11 cellular contexts compared by ENCODE assay signal in genomic region chr9:20307662-20308061, GRCh38.
"Had no signal": no experiment of that assay in that cellular context is flagged by ENCODE, and none has a peak within 500 bp of the region (broad histone marks: within the 10 kb centered on the region; RNA-seq: fewer than 3 reads in every experiment).

No MANE protein-coding gene starts in this region.

- H3K36me3 Mint-ChIP-seq: activated naive CD4-positive, alpha-beta T cell treated with anti-CD3 and anti-CD28 coated beads, Interleukin-2, amount 50 U/mL, for 24 hours; natural killer cell; stimulated activated naive B cell treated with anti-CD40 and anti-IgM and Interleukin-4, amounts not matched to agents 10 μg/mL and 1 μg/mL and 100 μg/mL, for 72 hours had no signal

- H3K4me1 Mint-ChIP-seq: natural killer cell; stimulated activated naive B cell treated with anti-CD40 and anti-IgM and Interleukin-4, amounts not matched to agents 10 μg/mL and 1 μg/mL and 100 μg/mL, for 72 hours had no signal

- H3K27me3 ChIP-seq: brain microvascular endothelial cell had no signal

- H3K4me1 ChIP-seq: tibial nerve had no signal

- ATAC-seq: left lobe of liver; natural killer cell; sciatic nerve; stimulated activated naive B cell treated with anti-CD40 and anti-IgM and Interleukin-4, amounts not matched to agents 10 μg/mL and 1 μg/mL and 100 μg/mL, for 72 hours had no signal

- H3K27ac ChIP-seq: brain microvascular endothelial cell, tibial nerve had no signal

- DNase-seq: activated effector memory CD4-positive, alpha-beta T cell treated with Interleukin-2 at 50 U/mL for 16 hours; activated T-cell treated with anti-CD3 and anti-CD28 coated beads, Interleukin-2, amount 50 U/mL, for 24 hours; brain microvascular endothelial cell; dermis blood vessel endothelial cell; natural killer cell; stimulated activated CD4-positive, alpha-beta T cell treated with anti-CD3 and anti-CD28 coated beads, Interleukin-2, amount 100 ng/mL, for 24 hours; stimulated activated naive B cell treated with anti-CD40 and anti-IgM and Interleukin-4, amounts not matched to agents 10 μg/mL and 1 μg/mL and 100 μg/mL, for 72 hours had no signal

- H3K9me3 Mint-ChIP-seq: activated T-cell treated with anti-CD3 and anti-CD28 coated beads, Interleukin-2, amount 50 U/mL, for 24 hours; natural killer cell; stimulated activated naive B cell treated with anti-CD40 and anti-IgM and Interleukin-4, amounts not matched to agents 10 μg/mL and 1 μg/mL and 100 μg/mL, for 72 hours had no signal

- H3K27ac Mint-ChIP-seq: activated naive CD4-positive, alpha-beta T cell treated with anti-CD3 and anti-CD28 coated beads, Interleukin-2, amount 50 U/mL, for 24 hours; activated T-cell treated with anti-CD3 and anti-CD28 coated beads, Interleukin-2, amount 50 U/mL, for 24 hours; natural killer cell; stimulated activated naive B cell treated with anti-CD40 and anti-IgM and Interleukin-4, amounts not matched to agents 10 μg/mL and 1 μg/mL and 100 μg/mL, for 72 hours had no signal

- H3K36me3 ChIP-seq: brain microvascular endothelial cell, tibial nerve had no signal

- H3K9me3 ChIP-seq: tibial nerve had no signal

- H3K4me3 Mint-ChIP-seq: activated naive CD4-positive, alpha-beta T cell treated with anti-CD3 and anti-CD28 coated beads, Interleukin-2, amount 50 U/mL, for 24 hours; activated T-cell treated with anti-CD3 and anti-CD28 coated beads, Interleukin-2, amount 50 U/mL, for 24 hours; natural killer cell; stimulated activated naive B cell treated with anti-CD40 and anti-IgM and Interleukin-4, amounts not matched to agents 10 μg/mL and 1 μg/mL and 100 μg/mL, for 72 hours had no signal

- H3K4me3 ChIP-seq: tibial nerve had no signal

- H3K27me3 Mint-ChIP-seq: activated naive CD4-positive, alpha-beta T cell treated with anti-CD3 and anti-CD28 coated beads, Interleukin-2, amount 50 U/mL, for 24 hours; activated T-cell treated with anti-CD3 and anti-CD28 coated beads, Interleukin-2, amount 50 U/mL, for 24 hours had no signal
